1 cellular context compared by ENCODE assay signal in the genomic region with DNA sequence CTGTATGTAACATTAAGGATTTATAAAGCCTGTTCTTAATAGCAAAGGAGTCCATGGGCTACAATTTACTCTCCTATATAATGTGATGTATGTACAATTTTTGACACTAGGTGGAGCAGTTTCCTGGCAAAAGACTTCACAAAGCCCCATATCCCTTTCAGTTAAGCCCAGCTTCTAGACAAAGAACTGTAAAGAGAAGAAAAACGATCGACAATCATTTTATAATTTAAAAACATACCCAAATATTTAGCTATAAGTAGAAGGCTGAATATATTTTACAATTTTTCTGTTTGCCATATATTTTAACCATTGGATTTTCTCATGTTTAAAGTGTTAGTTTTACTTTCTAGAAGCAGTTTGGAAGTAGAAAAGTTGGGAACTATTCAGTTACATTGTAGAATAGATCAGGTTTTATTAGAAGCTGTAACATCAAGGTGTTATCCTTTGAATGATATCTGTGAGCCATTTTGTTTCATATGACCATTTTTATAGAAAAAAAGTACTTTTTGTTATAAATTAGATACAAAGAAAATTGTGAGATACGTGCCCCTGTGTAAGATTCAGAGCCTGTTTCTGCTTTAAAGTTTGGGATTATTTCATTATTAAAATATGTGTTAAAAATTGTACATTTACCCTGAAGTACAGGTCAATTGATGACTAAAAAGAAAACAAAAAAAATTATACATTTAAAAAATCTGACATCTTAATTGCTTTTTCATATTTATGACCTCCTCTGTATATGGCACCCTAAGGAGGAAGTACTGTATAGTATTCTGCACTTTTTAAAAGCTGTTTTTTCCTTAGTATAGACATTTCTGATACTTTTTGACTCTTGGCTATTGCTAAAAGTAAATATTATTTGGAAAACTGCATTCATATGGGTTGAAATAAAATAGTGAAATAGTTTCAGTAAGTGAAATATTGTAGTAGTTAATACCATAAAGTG.
TF ChIP-seq lines count a peak whose summit lies in the region.

No MANE protein-coding gene starts in this region.

TF ChIP-seq in IMR-90, 13 proteins besides CTCF, POLR2A, EP300 and RAD21:
- no peak for TF ChIP-seq BHLHE40 (IDR thresholded peaks at IDR 0.05; ENCODE audit: low read depth, low read length)
- TF ChIP-seq RCOR1 (IDR thresholded peaks at IDR 0.05; ENCODE audit: insufficient replicate concordance, low read length): no peak
- peak; percentile 94; the same call in 1 of the 2 replicates for TF ChIP-seq CHD1 (IDR thresholded peaks at IDR 0.05; ENCODE audit: low read depth, low read length)
- TF ChIP-seq MAZ (IDR thresholded peaks at IDR 0.05; ENCODE audit: borderline replicate concordance, low read depth, low read length): no peak
- peak; percentile 92 for TF ChIP-seq SMC3 (IDR thresholded peaks at IDR 0.05; ENCODE audit: low read depth, low read length)
TF ChIP-seq in IMR-90: peak in this region for 2.
